Comparison of ENCODE assay signal across 10 cellular contexts in the genomic region with DNA sequence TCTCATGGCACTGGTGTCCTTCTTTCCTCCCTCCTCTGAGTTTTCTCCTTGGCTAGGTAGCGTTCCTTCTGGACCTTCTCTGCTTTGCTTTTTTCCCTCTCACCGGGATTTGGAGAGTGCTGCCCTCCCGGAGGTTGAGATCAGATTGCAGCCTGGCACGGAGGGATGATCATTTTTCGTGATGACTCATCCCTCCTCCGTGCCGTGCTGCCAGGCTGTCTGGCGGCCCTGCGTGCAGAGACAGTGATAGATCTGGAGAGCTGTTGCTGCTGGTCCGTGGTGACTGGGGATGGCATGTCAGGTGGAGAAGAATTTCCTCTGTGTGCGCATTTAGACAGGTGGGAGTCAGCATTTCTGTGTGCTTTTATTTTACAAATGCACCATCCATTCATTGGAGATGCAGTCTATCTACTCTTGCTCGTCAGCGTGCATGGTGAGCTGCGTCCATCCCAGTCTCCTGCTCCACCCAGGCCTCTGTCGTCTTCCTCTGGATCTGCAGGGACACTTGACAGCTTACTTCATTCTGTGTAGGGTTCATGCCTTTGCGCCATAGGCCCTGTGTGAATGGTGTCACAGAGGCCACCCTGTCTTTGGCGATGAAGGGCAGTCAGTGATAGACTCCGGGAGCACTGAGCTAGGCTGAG.
A peak's percentile ranks its signal among the peaks of the same experiment; 100 is the strongest.
DNase-seq lines count a peak whose midpoint lies in the region; ATAC-seq, FAIRE-seq and TF ChIP-seq lines count a peak whose summit lies in the region.
"Had no signal": no experiment of that assay in that cellular context is flagged by ENCODE, and none has a peak within 500 bp of the region (broad histone marks: within the 10 kb centered on the region; RNA-seq: fewer than 3 reads in every experiment).

No MANE protein-coding gene starts in this region.

- no peak for FAIRE-seq in D721Med (lab: Jason Lieb, UNC)

- H3K27me3 ChIP-seq in BE2C = no peaks in the 10 kb centered on the region
- H3K27me3 ChIP-seq: neural progenitor cell had no signal

- H3K36me3 ChIP-seq in BE2C = peaks cover 26% of the 10 kb centered on the region
- H3K36me3 ChIP-seq: neural progenitor cell had no signal

- in situ Hi-C loops in KBM-7 (cut with MboI; ENCODE audit: low pct_unique_long_range_greater_than_20kb, low sequenced_read_pairs) = no loop called here

- DNase-seq in BE2C = peak; percentile 80
- peak; percentile 90 for DNase-seq in LHCN-M2 (ENCODE audit: low read depth)
- peak; percentile 65 for DNase-seq in SHP77 treated with DMSO at 0.1 percent for 48 hours (lab: John Stamatoyannopoulos, UW)
- peak; percentile 57 for DNase-seq in glomerular visceral epithelial cell (ENCODE audit: extremely low spot score)
- DNase-seq in D721Med (ENCODE audit: insufficient read length, low spot score) = no peak
- DNase-seq in KBM-7 = no peak
- DNase-seq: effector CD8-positive, alpha-beta T cell had no signal

- no peak for TF ChIP-seq CTCF in BE2C (IDR thresholded peaks at IDR 0.05; ENCODE audit: low read depth, low read length)
- no peak for TF ChIP-seq CTCF in D721Med (IDR thresholded peaks at IDR 0.05; ENCODE audit: insufficient read depth, missing control alignments)

- H3K4me3 ChIP-seq in BE2C (ENCODE audit: low read depth, low read length) = peak overlapping the region; percentile 27
- H3K4me3 ChIP-seq: neural progenitor cell had no signal

- no peaks in the 10 kb centered on the region for H3K9me3 ChIP-seq in BE2C

- peaks cover 19% of the 10 kb centered on the region for H3K4me1 ChIP-seq in BE2C
- H3K4me1 ChIP-seq: neural progenitor cell had no signal

- ATAC-seq in HG03469 (IDR thresholded peaks at IDR 0.05; ENCODE audit: unreplicated experiment) (no peak), GM19455 (IDR thresholded peaks at IDR 0.05; ENCODE audit: unreplicated experiment) (no peak)

Comparison
In these comparisons a context has a peak if more than half of its experiments do, and no peak if none do; other contexts are left out.
1. DNase-seq: peak in BE2C (single experiment), LHCN-M2 (single experiment), SHP77 treated with DMSO at 0.1 percent for 48 hours (single experiment) and glomerular visceral epithelial cell (single experiment); none in D721Med (single experiment) and KBM-7 (single experiment).